28 cellular contexts compared by ENCODE assay signal in genomic region chr16:48378276-48378675, GRCh38. TPM values are rescaled to one million over a fixed set of nuclear protein-coding genes. Genes with fewer than 3 reads are reported as not detected.
A peak's percentile ranks its signal among the peaks of the same experiment; 100 is the strongest.
DNase-seq lines count a peak whose midpoint lies in the region; ATAC-seq, FAIRE-seq and TF ChIP-seq lines count a peak whose summit lies in the region.
"Had no signal": no experiment of that assay in that cellular context is flagged by ENCODE, and none has a peak within 500 bp of the region (broad histone marks: within the 10 kb centered on the region; RNA-seq: fewer than 3 reads in every experiment).

No MANE protein-coding gene starts in this region.

- FAIRE-seq in H1 (lab: Jason Lieb, UNC): no peak
- FAIRE-seq: H54, keratinocyte had no signal

- H4K91ac ChIP-seq in H9 (ENCODE audit: insufficient read length, low read depth, low read length) (no peak overlapping the region), H1 (replicated peaks; ENCODE audit: insufficient read length, low read length) (no peak overlapping the region)

- H3K4me1 Mint-ChIP-seq in H9 (peaks cover 38 to 47% of the 10 kb centered on the region in 2 experiments), progenitor cell of endocrine pancreas (ENCODE audit: low read depth) (peaks cover 22% of the 10 kb centered on the region)
- peaks cover 22 to 52% (median 22%) of the 10 kb centered on the region in 3 donors for H3K4me1 Mint-ChIP-seq in CD8-positive, alpha-beta memory T cell

- H3K36me3 Mint-ChIP-seq in H9 (ENCODE audit: insufficient read depth in 1 of 3, low read depth in 3 of 3): no peaks in the 10 kb centered on the region
- H3K36me3 Mint-ChIP-seq in progenitor cell of endocrine pancreas (ENCODE audit: insufficient read depth): peaks cover 6% of the 10 kb centered on the region
- no peaks in the 10 kb centered on the region for H3K36me3 Mint-ChIP-seq in CD8-positive, alpha-beta memory T cell
- H3K36me3 Mint-ChIP-seq: CD4-positive, alpha-beta memory T cell had no signal

- H3K27me3 ChIP-seq in BLaER1 treated with 17β-estradiol and CSF1 and Interleukin-3, amounts not matched to agents 10 nM and 100 nM: no peaks in the 10 kb centered on the region
- H3K27me3 ChIP-seq in H9 (ENCODE audit: insufficient read depth, low read length) (no peaks in the 10 kb centered on the region), H1 (replicated peaks in 1 of 4; ENCODE audit: control insufficient read depth in 3 of 4, extremely low read depth in 1 of 4, insufficient read depth in 3 of 4, low read length in 3 of 4) (no peaks in the 10 kb centered on the region)
- H3K27me3 ChIP-seq in CD8-positive, alpha-beta memory T cell (ENCODE audit: insufficient read depth, low read length, poor library complexity, severe bottlenecking): no peaks in the 10 kb centered on the region
- H3K27me3 ChIP-seq: neural progenitor cell, transverse colon had no signal

- H4K20me1 ChIP-seq in BLaER1 treated with 17β-estradiol and CSF1 and Interleukin-3, amounts not matched to agents 10 nM and 100 nM: peaks cover 88 to 100% (median 100%) of the 10 kb centered on the region in 11 experiments
- H4K20me1 ChIP-seq in H9 (ENCODE audit: control insufficient read depth, insufficient read depth, insufficient read length) (no peaks in the 10 kb centered on the region), H1 (replicated peaks in 1 of 2; ENCODE audit: control insufficient read depth in 1 of 2, insufficient read depth in 2 of 2, low read length in 2 of 2) (peaks cover 17 to 18% of the 10 kb centered on the region in 2 experiments)

- H3K36me3 ChIP-seq in BLaER1 treated with 17β-estradiol and CSF1 and Interleukin-3, amounts not matched to agents 10 nM and 100 nM: peaks cover 0 to 17% (median 5%) of the 10 kb centered on the region in 11 experiments; a peak in 6 of 22 replicates
- H3K36me3 ChIP-seq in H1 (ENCODE audit: control insufficient read depth in 2 of 4, insufficient read depth in 4 of 4, low read length in 3 of 4): no peaks in the 10 kb centered on the region
- H3K36me3 ChIP-seq in CD8-positive, alpha-beta memory T cell (ENCODE audit: insufficient read depth, low read length): no peaks in the 10 kb centered on the region
- H3K36me3 ChIP-seq: neural progenitor cell, transverse colon had no signal

- no peak overlapping the region for H3K23ac ChIP-seq in H9 (ENCODE audit: insufficient read length, low read depth, low read length)
- no peak overlapping the region for H3K23ac ChIP-seq in H1 (ENCODE audit: insufficient read length)

- no peak overlapping the region for H3K4me3 ChIP-seq in BLaER1 treated with 17β-estradiol and CSF1 and Interleukin-3, amounts not matched to agents 10 nM and 100 nM
- H3K4me3 ChIP-seq in H1 (ENCODE audit: extremely low read depth in 1 of 4, insufficient read depth in 2 of 4, low read depth in 3 of 4, low read length in 4 of 4): no peak overlapping the region
- H3K4me3 ChIP-seq in CD8-positive, alpha-beta memory T cell (ENCODE audit: low read length): no peak overlapping the region
- H3K4me3 ChIP-seq: neural progenitor cell, PC-9, skin epidermis, transverse colon had no signal

- H3K27me3 Mint-ChIP-seq in H9 (ENCODE audit: low read depth) (no peaks in the 10 kb centered on the region), progenitor cell of endocrine pancreas (no peaks in the 10 kb centered on the region)
- H3K27me3 Mint-ChIP-seq in CD8-positive, alpha-beta memory T cell: no peaks in the 10 kb centered on the region
- H3K27me3 Mint-ChIP-seq: activated CD4-positive, alpha-beta T cell treated with anti-CD3 and anti-CD28 coated beads for 36 hours; CD4-positive, alpha-beta memory T cell had no signal

- H3K79me1 ChIP-seq in H9 (ENCODE audit: insufficient read depth, low read depth, low read length, poor library complexity, severe bottlenecking) (peaks cover 2% of the 10 kb centered on the region), H1 (ENCODE audit: low read depth, low read length) (peaks cover 3% of the 10 kb centered on the region)

- H4K5ac ChIP-seq in H9 (ENCODE audit: insufficient read length, low read depth, low read length) (no peak overlapping the region), H1 (ENCODE audit: insufficient read length, low read depth, low read length) (no peak overlapping the region)

- no peak overlapping the region for H2BK12ac ChIP-seq in H9 (ENCODE audit: insufficient read length, low read depth, low read length)
- no peak overlapping the region for H2BK12ac ChIP-seq in H1 (ENCODE audit: low read depth, low read length)

- H2AFZ ChIP-seq in H9 (ENCODE audit: low read length): no peak overlapping the region
- no peak overlapping the region for H2AFZ ChIP-seq in H1 (ENCODE audit: low read length)
- H2AFZ ChIP-seq: neural progenitor cell, PC-9 had no signal

- H2BK20ac ChIP-seq in H9 (ENCODE audit: low read depth, low read length, poor library complexity, severe bottlenecking) (no peak overlapping the region), H1 (ENCODE audit: low read length) (no peak overlapping the region)

- no peak overlapping the region for H2BK15ac ChIP-seq in H9 (ENCODE audit: low read depth, low read length)
- no peak overlapping the region for H2BK15ac ChIP-seq in H1 (ENCODE audit: low read length)

- H3K9me3 Mint-ChIP-seq in H9 (no peaks in the 10 kb centered on the region), progenitor cell of endocrine pancreas (ENCODE audit: low read depth) (peaks cover 3% of the 10 kb centered on the region)
- H3K9me3 Mint-ChIP-seq in CD8-positive, alpha-beta memory T cell: no peaks in the 10 kb centered on the region
- H3K9me3 Mint-ChIP-seq: activated T-cell treated with anti-CD3 and anti-CD28 coated beads, Interleukin-2, amount 50 U/mL, for 4 hours; CD4-positive, alpha-beta memory T cell had no signal

- H3K27ac Mint-ChIP-seq in H9 (peak overlapping the region in 2 of 3 experiments; percentile 1 to 79; a peak in 2 of 7 replicates), progenitor cell of endocrine pancreas (peak overlapping the region; percentile 95)
- no peak overlapping the region for H3K27ac Mint-ChIP-seq in CD8-positive, alpha-beta memory T cell
- H3K27ac Mint-ChIP-seq: activated CD4-positive, alpha-beta T cell treated with anti-CD3 and anti-CD28 coated beads for 36 hours; neural progenitor cell had no signal

- POLR2A ChIA-PET in H1 (lab: Charles Lee; ENCODE audit: partially characterized antibody): interaction anchor here (0.9 to 11.9 kb wide), 4 partner anchors 9 to 22 kb away, joined by 3 to 156 read pairs (median 28); partner anchors contain the start of gene SIAH1
- POLR2A ChIA-PET in CD8-positive, alpha-beta memory T cell (lab: Charles Lee): no interaction called here

- H3K56ac ChIP-seq in H9 (ENCODE audit: insufficient read length, low read depth, low read length) (no peak overlapping the region), H1 (replicated peaks; ENCODE audit: insufficient read length, low read depth, low read length) (no peak overlapping the region)

- H2BK120ac ChIP-seq in H9 (ENCODE audit: low read depth, low read length, poor library complexity, severe bottlenecking) (no peak overlapping the region), H1 (replicated peaks; ENCODE audit: low read depth, low read length) (no peak overlapping the region)

- no peak overlapping the region for H3K14ac ChIP-seq in H9 (ENCODE audit: insufficient read depth, low read length)
- no peak overlapping the region for H3K14ac ChIP-seq in H1 (ENCODE audit: insufficient read length)

- no peak for TF ChIP-seq POLR2A in H1 (IDR thresholded peaks at IDR 0.05; ENCODE audit: control extremely low read depth in 1 of 2, low read depth in 2 of 2, low read length in 2 of 2)

- H3K23me2 ChIP-seq in H9 (ENCODE audit: insufficient read length, low read depth, low read length, poor library complexity, severe bottlenecking) (no peaks in the 10 kb centered on the region), H1 (ENCODE audit: low read depth, low read length) (no peaks in the 10 kb centered on the region)

- peaks cover 76% of the 10 kb centered on the region for H3K79me2 ChIP-seq in H9 (ENCODE audit: insufficient read depth, low read length)
- H3K79me2 ChIP-seq in H1 (ENCODE audit: control insufficient read depth in 1 of 2, insufficient read depth in 2 of 2, low read length in 2 of 2): peaks cover 52 to 100% of the 10 kb centered on the region in 2 experiments

- CTCF ChIA-PET in H1 (lab: Charles Lee; ENCODE audit: partially characterized antibody): interaction anchor here (1.9 kb wide), 1 partner anchor 44 kb away, joined by 5 read pairs; no protein-coding TSS in a partner anchor
- CTCF ChIA-PET in CD8-positive, alpha-beta memory T cell (lab: Charles Lee): no interaction called here

- H3K4ac ChIP-seq in H9 (ENCODE audit: low read depth, low read length) (no peak overlapping the region), H1 (replicated peaks; ENCODE audit: insufficient read length, low read depth, low read length) (no peak overlapping the region)

- no CpG with 5 or more reads among the region's 5 CpGs for WGBS in H9 (ENCODE audit: extremely low coverage, insufficient read length, low lambda C conversion rate)
- WGBS in H1 (ENCODE audit: extremely low coverage in 1 of 2, insufficient coverage in 1 of 2, insufficient read length in 1 of 2, insufficient replicate concordance in 2 of 2, low coverage in 1 of 2, low lambda C conversion rate in 2 of 2, missing lambda C conversion rate in 1 of 2), 2 experiments: 85% methylated on average over 5 of the region's 5 CpGs; no CpG with 5 or more reads in 1 of the 2 experiments

- H3K4me2 ChIP-seq in BLaER1 treated with 17β-estradiol and CSF1 and Interleukin-3, amounts not matched to agents 10 nM and 100 nM: peak overlapping the region; percentile 4 to 97 (median 33); a peak in 21 of 22 replicates
- H3K4me2 ChIP-seq in H9 (ENCODE audit: insufficient read depth, insufficient read length, low read length): no peak overlapping the region
- H3K4me2 ChIP-seq in H1 (ENCODE audit: insufficient read depth in 1 of 2, low read depth in 2 of 2, low read length in 2 of 2): peak overlapping the region in 1 of 2 experiments; percentile 23; a peak in 1 of 4 replicates

- H3K27ac ChIP-seq in BLaER1 treated with 17β-estradiol and CSF1 and Interleukin-3, amounts not matched to agents 10 nM and 100 nM: peak overlapping the region in 6 of 11 experiments; percentile 9 to 62 (median 46); a peak in 10 of 22 replicates
- no peak overlapping the region for H3K27ac ChIP-seq in H9 (ENCODE audit: insufficient read length, low read depth, low read length)
- H3K27ac ChIP-seq in H1 (ENCODE audit: low read depth, low read length): no peak overlapping the region
- H3K27ac ChIP-seq in CD8-positive, alpha-beta memory T cell (ENCODE audit: low read depth, low read length): no peak overlapping the region
- H3K27ac ChIP-seq: epithelial cell of prostate, neural progenitor cell, PC-9, skin epidermis, transverse colon had no signal

- TF ChIP-seq EP300 in H1 (IDR thresholded peaks at IDR 0.05; ENCODE audit: borderline replicate concordance in 1 of 2, low read depth in 2 of 2, low read length in 2 of 2): no peak

- no peak overlapping the region for H2AK5ac ChIP-seq in H9 (ENCODE audit: insufficient read length, low read length)
- 0 out of 2 replicates have a peak overlapping the region, but pooled peaks have one; percentile 40 for H2AK5ac ChIP-seq in H1 (ENCODE audit: low read depth, low read length)

- DNase-seq in H9: no peak
- no peak for DNase-seq in H1 (ENCODE audit: low read depth in 1 of 2, low spot score in 2 of 2)
- no peak for DNase-seq in progenitor cell of endocrine pancreas (ENCODE audit: low spot score, unreplicated experiment)
- DNase-seq in EL: no peak
- no peak for DNase-seq in CD8-positive, alpha-beta memory T cell
- DNase-seq: activated CD4-positive, alpha-beta T cell treated with anti-CD3 and anti-CD28 coated beads for 36 hours; activated T-cell treated with anti-CD3 and anti-CD28 coated beads, Interleukin-2, amount 50 U/mL, for 4 hours; amygdala; CD4-positive, alpha-beta memory T cell; DMS 273 treated with DMSO at 0.1 percent for 48 hours; effector CD8-positive, alpha-beta T cell; IMR-90; left ventricle myocardium superior; midbrain; NCI-H1092; NCI-H1694 treated with DMSO at 0.1 percent for 48 hours; NCI-H2171; NCI-H510A; PC-9; Right ventricle myocardium superior; transverse colon had no signal

- H4K8ac ChIP-seq in H9 (replicated peaks; ENCODE audit: insufficient read length, low read depth, low read length) (no peak overlapping the region), H1 (ENCODE audit: extremely low read depth, insufficient read depth, low read length) (no peak overlapping the region)

- no peak overlapping the region for H3K4me3 Mint-ChIP-seq in H9
- no peak overlapping the region for H3K4me3 Mint-ChIP-seq in progenitor cell of endocrine pancreas (ENCODE audit: low read depth)
- no peak overlapping the region for H3K4me3 Mint-ChIP-seq in CD8-positive, alpha-beta memory T cell
- H3K4me3 Mint-ChIP-seq: activated CD4-positive, alpha-beta T cell treated with anti-CD3 and anti-CD28 coated beads for 36 hours; activated T-cell treated with anti-CD3 and anti-CD28 coated beads, Interleukin-2, amount 50 U/mL, for 4 hours; CD4-positive, alpha-beta memory T cell; neural progenitor cell had no signal

- TF ChIP-seq CTCF in H9 (conservative IDR thresholded peaks at IDR 0.05): no peak
- no peak for TF ChIP-seq CTCF in H1 (IDR thresholded peaks at IDR 0.05; ENCODE audit: control extremely low read depth in 1 of 3, insufficient read depth in 1 of 3, low read depth in 1 of 3, low read length in 3 of 3)
- no peak for TF ChIP-seq CTCF in progenitor cell of endocrine pancreas (IDR thresholded peaks at IDR 0.05; ENCODE audit: unreplicated experiment)

- no peak for TF ChIP-seq RAD21 in H1 (IDR thresholded peaks at IDR 0.05 in 1 of 2, conservative IDR thresholded peaks at IDR 0.05 in 1 of 2; ENCODE audit: low read depth in 2 of 2, low read length in 2 of 2)

- H3K18ac ChIP-seq in H9 (ENCODE audit: insufficient read length, low read depth, low read length) (no peak overlapping the region), H1 (ENCODE audit: extremely low read depth, low read length) (no peak overlapping the region)

- peak overlapping the region in 3 of 11 experiments; percentile 18 to 51 (median 39); a peak in 4 of 22 replicates for H3K9ac ChIP-seq in BLaER1 treated with 17β-estradiol and CSF1 and Interleukin-3, amounts not matched to agents 10 nM and 100 nM
- H3K9ac ChIP-seq in H9 (ENCODE audit: extremely low read depth, insufficient read length, low read length) (no peak overlapping the region), H1 (replicated peaks in 1 of 4; ENCODE audit: extremely low read depth in 1 of 4, low read depth in 3 of 4, low read length in 3 of 4) (no peak overlapping the region)
- H3K9ac ChIP-seq: neural progenitor cell had no signal

- no peak overlapping the region for H3T11ph ChIP-seq in H9 (ENCODE audit: low read length)

- no peak for ATAC-seq in GM21360 (IDR thresholded peaks at IDR 0.05; ENCODE audit: unreplicated experiment)
- ATAC-seq: activated CD4-positive, alpha-beta T cell treated with anti-CD3 and anti-CD28 coated beads for 36 hours had no signal

- H2BK5ac ChIP-seq in H9 (ENCODE audit: insufficient read length, low read length): no peak overlapping the region
- H2BK5ac ChIP-seq in H1 (ENCODE audit: low read depth, low read length): no peak overlapping the region

- peaks cover 0 to 12% (median 0%) of the 10 kb centered on the region in 11 experiments; a peak in 5 of 22 replicates for H3K9me3 ChIP-seq in BLaER1 treated with 17β-estradiol and CSF1 and Interleukin-3, amounts not matched to agents 10 nM and 100 nM (replicated peaks in 1 of 11)
- H3K9me3 ChIP-seq in H9 (ENCODE audit: control insufficient read depth, low read depth, low read length) (no peaks in the 10 kb centered on the region), H1 (ENCODE audit: insufficient read depth in 2 of 2, low read depth in 1 of 2, low read length in 1 of 2) (no peaks in the 10 kb centered on the region)
- no peaks in the 10 kb centered on the region for H3K9me3 ChIP-seq in CD8-positive, alpha-beta memory T cell (ENCODE audit: low read length)
- H3K9me3 ChIP-seq: transverse colon had no signal

- peaks cover 55 to 100% (median 72%) of the 10 kb centered on the region in 10 experiments for H3K4me1 ChIP-seq in BLaER1 treated with 17β-estradiol and CSF1 and Interleukin-3, amounts not matched to agents 10 nM and 100 nM
- H3K4me1 ChIP-seq in H9 (ENCODE audit: insufficient read depth, low read length): peaks cover 18% of the 10 kb centered on the region; the same call in 1 of the 2 replicates
- peaks cover 0 to 22% (median 16%) of the 10 kb centered on the region in 4 experiments for H3K4me1 ChIP-seq in H1 (replicated peaks in 1 of 4; ENCODE audit: control insufficient read depth in 3 of 4, insufficient read depth in 4 of 4, low read length in 3 of 4)
- H3K4me1 ChIP-seq in CD8-positive, alpha-beta memory T cell (ENCODE audit: insufficient read depth, low read length): peaks cover 16% of the 10 kb centered on the region

RNA-seq across cellular contexts. Expression of gene SIAH1, which starts 6.9 kb away (rescaled TPM):
- total RNA-seq in H9 (2021) (32.8 and 33.2 TPM in 2 replicates), progenitor cell of endocrine pancreas (38.3 and 40.5 TPM in 2 replicates)
- total RNA-seq in H1 (2021; fragmentation: NEBNext Ultra II Directional; extraction: Animal tissue kit (Norgen Biotek cat#: 25700)): 33.3 and 33.9 TPM in 2 replicates
- polyA plus RNA-seq in H1 (2011; rRNA removed): 19.5 and 21.3 TPM in 2 replicates
- 27.5 TPM for polyA plus RNA-seq in H1 (2011; cell fraction: cytosol; rRNA removed)
- 17.5 TPM for polyA plus RNA-seq in H1 (2011; cell fraction: nucleus; rRNA removed)
- 20.8 to 28.2 TPM (median 23.3 TPM) in 4 replicates for polyA plus RNA-seq in H1 (2012, experiment 1 of 2)
- polyA plus RNA-seq in H1 (2012, experiment 2 of 2): 4.0 TPM
- polyA plus RNA-seq in H1 (2013, experiment 1 of 2): 22.2 TPM
- polyA plus RNA-seq in H1 (2013, experiment 2 of 2): 20.8 TPM
- polyA minus RNA-seq in H1 (2011; rRNA and poly(A)+ RNA removed): 43.7 and 54.2 TPM in 2 replicates
- polyA minus RNA-seq in H1 (2011; cell fraction: cytosol; rRNA and poly(A)+ RNA removed): 35.7 TPM
- 48.2 TPM for polyA minus RNA-seq in H1 (2011; cell fraction: nucleus; rRNA and poly(A)+ RNA removed)
- 10 to 100 TPM; 11.6 to 13.3 TPM for total RNA-seq in CD8-positive, alpha-beta memory T cell
- 10.7 TPM for polyA plus RNA-seq in CD8-positive, alpha-beta memory T cell

Comparison
In these comparisons a context has a peak if more than half of its experiments do, and no peak if none do; other contexts are left out.
1. H3K27ac ChIP-seq: peak in BLaER1 treated with 17β-estradiol and CSF1 and Interleukin-3, amounts not matched to agents 10 nM and 100 nM (6 of 11); none in H9 (single experiment), H1 (single experiment) and CD8-positive, alpha-beta memory T cell (single experiment).
2. H3K27ac Mint-ChIP-seq: peak in H9 (2 of 3) and progenitor cell of endocrine pancreas (single experiment); none in CD8-positive, alpha-beta memory T cell (0 of 8).